ENCODE assay signal across 11 cellular contexts in genomic region chr14:75522919-75523318, GRCh38. TPM values are rescaled to one million over a fixed set of nuclear protein-coding genes. Genes with fewer than 3 reads are reported as not detected.
DNase-seq lines count a peak whose midpoint lies in the region; ATAC-seq and TF ChIP-seq lines count a peak whose summit lies in the region.
"Had no signal": no experiment of that assay in that cellular context is flagged by ENCODE, and none has a peak within 500 bp of the region (broad histone marks: within the 10 kb centered on the region; RNA-seq: fewer than 3 reads in every experiment).

No MANE protein-coding gene starts in this region.

- peak overlapping the region; percentile 91 for H3K4me3 ChIP-seq in GM12865 (ENCODE audit: low read depth, low read length)
- H3K4me3 ChIP-seq in gastroesophageal sphincter: peak overlapping the region in 1 of 2 donors; percentile 32

- DNase-seq in CD14-positive monocyte (ENCODE audit: low spot score) (no peak), GM12865 (ENCODE audit: low read depth) (no peak), NCI-H2107 treated with DMSO at 0.1 percent for 48 hours (lab: John Stamatoyannopoulos, UW; ENCODE audit: unreplicated experiment) (no peak), NCI-H2196 (lab: John Stamatoyannopoulos, UW; ENCODE audit: unreplicated experiment) (no peak), glutamatergic neuron (no peak)
- DNase-seq in activated naive CD4-positive, alpha-beta T cell treated with anti-CD3 and anti-CD28 coated beads, Interleukin-2, amount 50 U/mL, for 72 hours (ENCODE audit: low spot score in 2 of 2): no peak
- DNase-seq in naive thymus-derived CD8-positive, alpha-beta T cell: no peak
- DNase-seq: IMR-90, NCI-H524 treated with DMSO at 0.1 percent for 48 hours had no signal

- WGBS in gastroesophageal sphincter (ENCODE audit: low coverage in 1 of 2), 2 donors: 57% methylated on average over 1 of the region's 1 CpG; no CpG with 5 or more reads in 1 of the 2 donors

- H3K4me1 ChIP-seq in gastroesophageal sphincter: peaks cover 0 to 4% (median 0%) of the 10 kb centered on the region in 3 donors

- H3K9me3 ChIP-seq in gastroesophageal sphincter: no peaks in the 10 kb centered on the region

- H3K4me3 Mint-ChIP-seq in CD14-positive monocyte: peak overlapping the region; percentile 99
- peak overlapping the region; percentile 94 to 100 (median 99) for H3K4me3 Mint-ChIP-seq in naive thymus-derived CD8-positive, alpha-beta T cell
- no peak overlapping the region for H3K4me3 Mint-ChIP-seq in glutamatergic neuron (ENCODE audit: unreplicated experiment)
- H3K4me3 Mint-ChIP-seq: nephron had no signal

- no peaks in the 10 kb centered on the region for H3K36me3 ChIP-seq in gastroesophageal sphincter

- POLR2A ChIA-PET in naive thymus-derived CD8-positive, alpha-beta T cell (lab: Charles Lee): interaction anchor here (1.1 to 1.7 kb wide), 6 partner anchors 9 to 138 kb away, joined by 3 to 8 read pairs (median 5); partner anchors contain the start of genes ERG28 and TTLL5

- H3K27ac Mint-ChIP-seq in CD14-positive monocyte: peak overlapping the region; percentile 75 to 96 (median 90)
- H3K27ac Mint-ChIP-seq in activated naive CD4-positive, alpha-beta T cell treated with anti-CD3 and anti-CD28 coated beads, Interleukin-2, amount 50 U/mL, for 72 hours: peak overlapping the region; percentile 98 to 99
- H3K27ac Mint-ChIP-seq in naive thymus-derived CD8-positive, alpha-beta T cell: peak overlapping the region; percentile 93 to 99 (median 96)
- H3K27ac Mint-ChIP-seq in glutamatergic neuron (ENCODE audit: unreplicated experiment): no peak overlapping the region

- intact Hi-C loops in CD14-positive monocyte (cut with micrococcal nuclease): loop anchor here in 1 of 2 donors (5.0 kb wide), 1 partner anchor 34 kb away; no protein-coding TSS in a partner anchor

- peaks cover 15% of the 10 kb centered on the region for H3K27me3 ChIP-seq in gastroesophageal sphincter

- H3K9me3 Mint-ChIP-seq in CD14-positive monocyte (peaks cover 0 to 2% (median 0%) of the 10 kb centered on the region in 7 donors), glutamatergic neuron (ENCODE audit: unreplicated experiment) (no peaks in the 10 kb centered on the region)
- H3K9me3 Mint-ChIP-seq in activated naive CD4-positive, alpha-beta T cell treated with anti-CD3 and anti-CD28 coated beads, Interleukin-2, amount 50 U/mL, for 72 hours: no peaks in the 10 kb centered on the region
- H3K9me3 Mint-ChIP-seq in naive thymus-derived CD8-positive, alpha-beta T cell: no peaks in the 10 kb centered on the region
- H3K9me3 Mint-ChIP-seq: nephron had no signal

- peaks cover 29 to 30% of the 10 kb centered on the region in 2 donors for H3K36me3 Mint-ChIP-seq in CD14-positive monocyte
- peaks cover 60 to 64% of the 10 kb centered on the region in 2 donors for H3K36me3 Mint-ChIP-seq in activated naive CD4-positive, alpha-beta T cell treated with anti-CD3 and anti-CD28 coated beads, Interleukin-2, amount 50 U/mL, for 72 hours
- H3K36me3 Mint-ChIP-seq in naive thymus-derived CD8-positive, alpha-beta T cell: peaks cover 0 to 32% (median 14%) of the 10 kb centered on the region in 3 donors
- no peaks in the 10 kb centered on the region for H3K36me3 Mint-ChIP-seq in glutamatergic neuron (ENCODE audit: unreplicated experiment)

- H3K27me3 Mint-ChIP-seq in CD14-positive monocyte (ENCODE audit: low read depth in 3 of 3): peaks cover 0 to 2% (median 0%) of the 10 kb centered on the region in 3 donors
- H3K27me3 Mint-ChIP-seq in naive thymus-derived CD8-positive, alpha-beta T cell: no peaks in the 10 kb centered on the region
- H3K27me3 Mint-ChIP-seq in glutamatergic neuron (ENCODE audit: unreplicated experiment): no peaks in the 10 kb centered on the region

- no peak for ATAC-seq in activated naive CD4-positive, alpha-beta T cell treated with anti-CD3 and anti-CD28 coated beads, Interleukin-2, amount 50 U/mL, for 72 hours
- ATAC-seq in naive thymus-derived CD8-positive, alpha-beta T cell: no peak
- no peak for ATAC-seq in gastroesophageal sphincter

- H3K27ac ChIP-seq in gastroesophageal sphincter: peak overlapping the region in 1 of 4 donors; percentile 42

- no peak for TF ChIP-seq EP300 in gastroesophageal sphincter (IDR thresholded peaks at IDR 0.05)

- TF ChIP-seq CTCF in CD14-positive monocyte (IDR thresholded peaks at IDR 0.05) (no peak), GM12865 (IDR thresholded peaks at IDR 0.05; ENCODE audit: insufficient read depth, low read depth, low read length, missing control alignments) (no peak), gastroesophageal sphincter (IDR thresholded peaks at IDR 0.05) (no peak), glutamatergic neuron (IDR thresholded peaks at IDR 0.05; ENCODE audit: partially characterized antibody, unreplicated experiment) (no peak)

- H3K4me1 Mint-ChIP-seq in CD14-positive monocyte (peaks cover 53% of the 10 kb centered on the region), glutamatergic neuron (ENCODE audit: low read depth, unreplicated experiment) (peaks cover 4% of the 10 kb centered on the region)
- H3K4me1 Mint-ChIP-seq in naive thymus-derived CD8-positive, alpha-beta T cell: peaks cover 43 to 75% (median 71%) of the 10 kb centered on the region in 4 donors

- TF ChIP-seq POLR2A in gastroesophageal sphincter (IDR thresholded peaks at IDR 0.05): no peak

RNA-seq across cellular contexts. Expression of gene BATF, which starts 0.7 kb away (rescaled TPM):
- 10 to 100 TPM; 20.9 to 25.8 TPM for polyA plus RNA-seq in CD14-positive monocyte
- total RNA-seq in activated naive CD4-positive, alpha-beta T cell treated with anti-CD3 and anti-CD28 coated beads, Interleukin-2, amount 50 U/mL, for 72 hours: 100 to 1,000 TPM in 1 of 2 donors, 10 to 100 TPM in 1; 93.6 to 165 TPM
- 1 to 10 TPM; 5.5 to 5.7 TPM for total RNA-seq in naive thymus-derived CD8-positive, alpha-beta T cell
- 10 to 100 TPM; 22.7 to 32.2 (median 26.1) TPM for polyA plus RNA-seq in naive thymus-derived CD8-positive, alpha-beta T cell
- total RNA-seq in gastroesophageal sphincter (10 to 100 TPM in 1 of 4 donors, 1 to 10 TPM in 3; 2.6 to 16.8 (median 3.2) TPM), glutamatergic neuron (ENCODE audit: unreplicated experiment) (not detected)
- total RNA-seq: IMR-90 had no signal
- polyA plus RNA-seq: IMR-90 had no signal

RNA-seq across cellular contexts. Expression of gene FLVCR2, which starts 55.5 kb away (rescaled TPM):
- 10 to 100 TPM; 16.3 to 36.6 TPM for polyA plus RNA-seq in CD14-positive monocyte
- total RNA-seq in activated naive CD4-positive, alpha-beta T cell treated with anti-CD3 and anti-CD28 coated beads, Interleukin-2, amount 50 U/mL, for 72 hours: 10 to 100 TPM; 11.6 to 18.3 TPM
- total RNA-seq in naive thymus-derived CD8-positive, alpha-beta T cell: 1 to 10 TPM; 2.1 to 3.8 TPM
- 1 to 10 TPM in 1 of 3 donors, under 1 TPM in 1, not detected in 1; 0.80 to 1.4 TPM for polyA plus RNA-seq in naive thymus-derived CD8-positive, alpha-beta T cell
- 1 to 10 TPM; 1.9 to 5.8 (median 4.1) TPM for total RNA-seq in gastroesophageal sphincter
- not detected for total RNA-seq in glutamatergic neuron (ENCODE audit: unreplicated experiment)

Comparison
In these comparisons a context has a peak if more than half of its experiments do, and no peak if none do; other contexts are left out.
1. RNA of gene BATF, which starts 0.7 kb away (total RNA-seq): 93.6 to 165 TPM in activated naive CD4-positive, alpha-beta T cell treated with anti-CD3 and anti-CD28 coated beads, Interleukin-2, amount 50 U/mL, for 72 hours; 5.5 to 5.7 TPM in naive thymus-derived CD8-positive, alpha-beta T cell, 2.6 to 16.8 TPM in gastroesophageal sphincter and not detected in glutamatergic neuron (single experiment); every median in the first group is over 4 times any median in the second.